1 cellular context compared by ENCODE assay signal in the genomic region with DNA sequence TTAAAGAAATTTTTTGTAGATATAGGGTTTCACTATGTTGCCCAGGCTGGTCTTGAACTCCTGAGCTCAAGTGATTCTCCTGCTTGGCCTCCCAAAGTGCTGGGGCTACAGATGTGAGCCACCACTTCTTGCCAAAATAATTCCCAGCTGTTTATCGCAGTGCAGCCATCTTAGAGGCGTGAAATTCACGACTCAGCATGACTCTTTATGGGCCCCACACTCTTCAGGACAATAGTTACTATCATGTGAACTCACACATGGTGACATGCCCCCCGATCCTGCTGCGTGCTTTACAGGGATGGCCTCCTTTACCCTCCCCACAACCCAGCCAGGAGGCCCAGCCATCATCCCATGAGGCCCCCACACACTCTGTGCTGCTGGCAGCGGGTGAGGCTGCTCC.
TF ChIP-seq lines count a peak whose summit lies in the region.

No MANE protein-coding gene starts in this region.

TF ChIP-seq in HepG2, 621 proteins besides CTCF, POLR2A, EP300 and RAD21:
- TF ChIP-seq MAFF (IDR thresholded peaks at IDR 0.05; ENCODE audit: low read depth, low read length) = peak; percentile 79
- peak; percentile 84 to 86 for TF ChIP-seq MAFK (conservative IDR thresholded peaks at IDR 0.05 in 1 of 2, IDR thresholded peaks at IDR 0.05 in 1 of 2; ENCODE audit: low read length in 2 of 2)
- peak; percentile 18; the same call in 1 of the 2 replicates for TF ChIP-seq ZNF687 (CRISPR knock-in tag; IDR thresholded peaks at IDR 0.05)
- TF ChIP-seq, protein P1, sequence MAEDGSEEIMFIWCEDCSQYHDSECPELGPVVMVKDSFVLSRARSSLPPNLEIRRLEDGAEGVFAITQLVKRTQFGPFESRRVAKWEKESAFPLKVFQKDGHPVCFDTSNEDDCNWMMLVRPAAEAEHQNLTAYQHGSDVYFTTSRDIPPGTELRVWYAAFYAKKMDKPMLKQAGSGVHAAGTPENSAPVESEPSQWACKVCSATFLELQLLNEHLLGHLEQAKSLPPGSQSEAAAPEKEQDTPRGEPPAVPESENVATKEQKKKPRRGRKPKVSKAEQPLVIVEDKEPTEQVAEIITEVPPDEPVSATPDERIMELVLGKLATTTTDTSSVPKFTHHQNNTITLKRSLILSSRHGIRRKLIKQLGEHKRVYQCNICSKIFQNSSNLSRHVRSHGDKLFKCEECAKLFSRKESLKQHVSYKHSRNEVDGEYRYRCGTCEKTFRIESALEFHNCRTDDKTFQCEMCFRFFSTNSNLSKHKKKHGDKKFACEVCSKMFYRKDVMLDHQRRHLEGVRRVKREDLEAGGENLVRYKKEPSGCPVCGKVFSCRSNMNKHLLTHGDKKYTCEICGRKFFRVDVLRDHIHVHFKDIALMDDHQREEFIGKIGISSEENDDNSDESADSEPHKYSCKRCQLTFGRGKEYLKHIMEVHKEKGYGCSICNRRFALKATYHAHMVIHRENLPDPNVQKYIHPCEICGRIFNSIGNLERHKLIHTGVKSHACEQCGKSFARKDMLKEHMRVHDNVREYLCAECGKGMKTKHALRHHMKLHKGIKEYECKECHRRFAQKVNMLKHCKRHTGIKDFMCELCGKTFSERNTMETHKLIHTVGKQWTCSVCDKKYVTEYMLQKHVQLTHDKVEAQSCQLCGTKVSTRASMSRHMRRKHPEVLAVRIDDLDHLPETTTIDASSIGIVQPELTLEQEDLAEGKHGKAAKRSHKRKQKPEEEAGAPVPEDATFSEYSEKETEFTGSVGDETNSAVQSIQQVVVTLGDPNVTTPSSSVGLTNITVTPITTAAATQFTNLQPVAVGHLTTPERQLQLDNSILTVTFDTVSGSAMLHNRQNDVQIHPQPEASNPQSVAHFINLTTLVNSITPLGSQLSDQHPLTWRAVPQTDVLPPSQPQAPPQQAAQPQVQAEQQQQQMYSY (CRISPR knock-in tag; IDR thresholded peaks at IDR 0.05) = no peak
